In the genomic region with DNA sequence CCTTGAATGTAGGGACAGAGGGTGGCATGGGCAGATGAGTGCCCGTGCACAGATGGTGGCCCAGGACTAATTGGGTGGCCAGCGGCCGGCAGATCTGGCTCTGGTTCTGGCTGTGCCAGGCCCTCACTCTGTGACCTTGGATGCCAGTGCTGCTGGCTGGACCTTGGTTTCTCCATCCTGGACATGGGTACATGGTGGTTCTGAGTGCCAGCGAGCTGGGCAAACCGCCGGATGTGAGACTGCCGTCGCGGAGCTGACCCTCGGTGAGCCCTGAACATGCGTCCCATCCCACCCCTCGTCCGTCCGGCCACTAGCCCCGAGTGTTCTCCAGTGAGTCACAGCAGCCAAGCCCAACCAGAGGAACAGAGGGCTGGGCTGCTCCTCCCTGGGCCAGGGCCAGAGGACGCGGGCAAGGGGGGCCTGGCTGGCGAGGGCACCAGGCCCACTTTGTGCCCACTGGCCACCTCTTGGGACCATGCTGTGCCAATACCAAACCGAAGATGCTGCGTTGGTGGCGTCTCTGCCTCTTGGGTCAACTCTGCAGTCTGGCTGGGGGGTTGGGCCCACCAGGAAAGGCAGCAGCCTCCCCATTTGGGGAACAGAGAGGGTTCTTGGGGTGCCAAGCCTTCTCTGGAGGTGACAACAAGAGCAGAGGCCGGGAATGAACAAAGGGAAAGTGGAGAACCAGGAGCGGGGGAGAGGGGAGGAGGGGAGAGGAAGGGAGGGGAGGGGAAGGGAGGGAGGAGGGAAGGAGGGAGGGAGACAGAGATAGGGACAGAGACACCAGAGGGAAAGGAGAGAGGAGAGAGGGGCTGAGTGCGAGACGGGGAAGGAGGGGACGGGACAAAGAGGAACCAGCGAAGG, we compare ENCODE assay signal across 8 cellular contexts. TPM values are rescaled to one million over a fixed set of nuclear protein-coding genes. Genes with fewer than 3 reads are reported as not detected.
DNase-seq lines count a peak whose midpoint lies in the region; ATAC-seq and TF ChIP-seq lines count a peak whose summit lies in the region.

No MANE protein-coding gene starts in this region.

- no peaks in the 10 kb centered on the region for H3F3A ChIP-seq in MM.1S (ENCODE audit: insufficient read depth, low read length)

- peak; percentile 84 to 90 (median 89) for ATAC-seq in psoas muscle

- intact Hi-C loops in psoas muscle (cut with DNase I), result no loop called here

- H3K27ac Mint-ChIP-seq in activated T-cell treated with anti-CD3 and anti-CD28 coated beads, Interleukin-2, amount 50 U/mL, for 24 hours, result peak overlapping the region; percentile 66

- H3K36me3 Mint-ChIP-seq in activated T-cell treated with anti-CD3 and anti-CD28 coated beads, Interleukin-2, amount 50 U/mL, for 24 hours (ENCODE audit: low read depth), result peaks cover 13% of the 10 kb centered on the region

- H3K9me2 ChIP-seq in MM.1S (replicated peaks; ENCODE audit: insufficient read depth, low read length), result no peaks in the 10 kb centered on the region

- no peaks in the 10 kb centered on the region for H3K27me3 Mint-ChIP-seq in activated T-cell treated with anti-CD3 and anti-CD28 coated beads, Interleukin-2, amount 50 U/mL, for 24 hours

- TF ChIP-seq CTCF in right atrium auricular region (IDR thresholded peaks at IDR 0.05) (no peak), psoas muscle (IDR thresholded peaks at IDR 0.05) (no peak), MM.1S (IDR thresholded peaks at IDR 0.05; ENCODE audit: low read length) (no peak)

- H3K4me1 Mint-ChIP-seq in activated T-cell treated with anti-CD3 and anti-CD28 coated beads, Interleukin-2, amount 50 U/mL, for 24 hours (ENCODE audit: low read depth), result peaks cover 34% of the 10 kb centered on the region

- H3K4me3 Mint-ChIP-seq in activated T-cell treated with anti-CD3 and anti-CD28 coated beads, Interleukin-2, amount 50 U/mL, for 24 hours, result no peak overlapping the region

- H3K9me3 ChIP-seq in right atrium auricular region (no peaks in the 10 kb centered on the region), psoas muscle (no peaks in the 10 kb centered on the region), MM.1S (replicated peaks; ENCODE audit: insufficient read depth, low read length) (no peaks in the 10 kb centered on the region)

- no peaks in the 10 kb centered on the region for H3K27me3 ChIP-seq in right atrium auricular region
- H3K27me3 ChIP-seq in psoas muscle (ENCODE audit: insufficient read depth in 3 of 3, low read length in 2 of 3), result peaks cover 0 to 7% (median 4%) of the 10 kb centered on the region in 3 donors
- H3K27me3 ChIP-seq in MM.1S (replicated peaks; ENCODE audit: insufficient read depth, low read length), result no peaks in the 10 kb centered on the region; the same call in 1 of the 2 replicates

- 7 to 10% (median 9%) methylated on average over 26 to 27 of the region's 27 CpGs for WGBS in psoas muscle, 3 donors

- H3K27ac ChIP-seq in right atrium auricular region, result peak overlapping the region; percentile 74 to 81
- peak overlapping the region; percentile 71 for H3K27ac ChIP-seq in psoas muscle
- H3K27ac ChIP-seq in MM.1S (ENCODE audit: low read length), result no peak overlapping the region

- H3K4me3 ChIP-seq in right atrium auricular region, result peak overlapping the region in 1 of 2 donors; percentile 35
- H3K4me3 ChIP-seq in psoas muscle, result peak overlapping the region; percentile 54
- no peak overlapping the region for H3K4me3 ChIP-seq in MM.1S (ENCODE audit: low read length)

- H3K79me2 ChIP-seq in MM.1S (ENCODE audit: low read length), result peaks cover 33% of the 10 kb centered on the region

- H3K36me3 ChIP-seq in right atrium auricular region (no peaks in the 10 kb centered on the region), psoas muscle (ENCODE audit: insufficient read depth in 1 of 2, low read depth in 1 of 2) (no peaks in the 10 kb centered on the region), MM.1S (replicated peaks; ENCODE audit: insufficient read depth, low read length) (no peaks in the 10 kb centered on the region)

- no peak overlapping the region for H3K9ac ChIP-seq in MM.1S (ENCODE audit: low read length)

- no peaks in the 10 kb centered on the region for H3K9me3 Mint-ChIP-seq in activated T-cell treated with anti-CD3 and anti-CD28 coated beads, Interleukin-2, amount 50 U/mL, for 24 hours

- H3K4me1 ChIP-seq in right atrium auricular region, result peaks cover 0 to 51% of the 10 kb centered on the region in 2 donors
- peaks cover 22% of the 10 kb centered on the region for H3K4me1 ChIP-seq in psoas muscle
- H3K4me1 ChIP-seq in MM.1S (ENCODE audit: low read length), result no peaks in the 10 kb centered on the region

- no peak for DNase-seq in activated T-cell treated with anti-CD3 and anti-CD28 coated beads, Interleukin-2, amount 50 U/mL, for 24 hours
- no peak for DNase-seq in activated T-cell treated with anti-CD3 and anti-CD28 coated beads, Interleukin-2, amount 50 U/mL, for 48 hours
- peak in 30 of 56 donors; percentile 11 to 68 (median 44) for DNase-seq in amygdala (lab: John Stamatoyannopoulos, UW)
- DNase-seq in right atrium auricular region (ENCODE audit: low spot score), result peak; percentile 90
- peak; percentile 91 to 93 for DNase-seq in psoas muscle
- no peak for DNase-seq in MM.1S
- DNase-seq in RPMI8226, result no peak
- no peak for DNase-seq in activated naive CD4-positive, alpha-beta T cell treated with anti-CD3 and anti-CD28 coated beads, Interleukin-2, amount 50 U/mL, for 16 hours

- H4K20me1 ChIP-seq in MM.1S (ENCODE audit: insufficient read depth, low read length), result no peaks in the 10 kb centered on the region; the same call in 1 of the 2 replicates

- no peak overlapping the region for H2AFZ ChIP-seq in MM.1S (ENCODE audit: low read length)

- H3K4me2 ChIP-seq in MM.1S (ENCODE audit: low read depth, low read length), result no peak overlapping the region

RNA-seq across cellular contexts. Expression of a gene that starts 10.7 kb away (rescaled TPM):
- total RNA-seq in right atrium auricular region (10 to 100 TPM in 1 of 2 donors, 1 to 10 TPM in 1; 7.9 to 12.1 TPM), psoas muscle (10 to 100 TPM; 14.4 to 27.1 (median 19.1) TPM)
- polyA plus RNA-seq in psoas muscle, result 10 to 100 TPM in 1 of 3 donors, 1 to 10 TPM in 2; 7.5 to 11.5 (median 9.4) TPM

RNA-seq across cellular contexts. Expression of a gene that starts 24.8 kb away (rescaled TPM):
- total RNA-seq in right atrium auricular region (not detected), psoas muscle (1,000 to 10,000 TPM in 3 of 4 donors, 100 to 1,000 TPM in 1; 985 to 3,047 (median 2,750) TPM)
- polyA plus RNA-seq in psoas muscle, result 1,000 to 10,000 TPM; 1,614 to 6,537 (median 3,259) TPM

RNA-seq across cellular contexts. Expression of a gene that starts 28.1 kb away (rescaled TPM):
- total RNA-seq in right atrium auricular region (under 1 TPM in 1 of 2 donors, not detected in 1; 0.33 TPM), psoas muscle (1 to 10 TPM; 1.6 to 8.9 (median 2.4) TPM)
- under 1 TPM; 0.16 to 1.00 (median 0.61) TPM for polyA plus RNA-seq in psoas muscle

RNA-seq across cellular contexts. Expression of a gene that starts 28.8 kb away (rescaled TPM):
- not detected for total RNA-seq in right atrium auricular region
- under 1 TPM in 1 of 4 donors, not detected in 3; 0.28 TPM for total RNA-seq in psoas muscle
- under 1 TPM in 2 of 3 donors, not detected in 1; 0.04 to 0.06 TPM for polyA plus RNA-seq in psoas muscle

RNA-seq across cellular contexts. Expression of a gene that starts 55.9 kb away (rescaled TPM):
- total RNA-seq in right atrium auricular region (10 to 100 TPM; 12.8 to 16.4 TPM), psoas muscle (1,000 to 10,000 TPM; 1,884 to 7,638 (median 4,017) TPM)
- polyA plus RNA-seq in psoas muscle, result 1,000 to 10,000 TPM; 1,367 to 5,833 (median 3,289) TPM

Comparison
In these comparisons a context has a peak if more than half of its experiments do, and no peak if none do; other contexts are left out.
1. DNase-seq: peak in amygdala (30 of 56), right atrium auricular region (single experiment) and psoas muscle (2 of 2); none in activated T-cell treated with anti-CD3 and anti-CD28 coated beads, Interleukin-2, amount 50 U/mL, for 24 hours (single experiment), activated T-cell treated with anti-CD3 and anti-CD28 coated beads, Interleukin-2, amount 50 U/mL, for 48 hours (0 of 2), MM.1S (single experiment), RPMI8226 (single experiment) and activated naive CD4-positive, alpha-beta T cell treated with anti-CD3 and anti-CD28 coated beads, Interleukin-2, amount 50 U/mL, for 16 hours (single experiment).
2. RNA of a gene that starts 24.8 kb away (total RNA-seq): 985 to 3,047 TPM in psoas muscle; not detected in right atrium auricular region; every median in the first group is over 100 times any median in the second.